In the genomic region with DNA sequence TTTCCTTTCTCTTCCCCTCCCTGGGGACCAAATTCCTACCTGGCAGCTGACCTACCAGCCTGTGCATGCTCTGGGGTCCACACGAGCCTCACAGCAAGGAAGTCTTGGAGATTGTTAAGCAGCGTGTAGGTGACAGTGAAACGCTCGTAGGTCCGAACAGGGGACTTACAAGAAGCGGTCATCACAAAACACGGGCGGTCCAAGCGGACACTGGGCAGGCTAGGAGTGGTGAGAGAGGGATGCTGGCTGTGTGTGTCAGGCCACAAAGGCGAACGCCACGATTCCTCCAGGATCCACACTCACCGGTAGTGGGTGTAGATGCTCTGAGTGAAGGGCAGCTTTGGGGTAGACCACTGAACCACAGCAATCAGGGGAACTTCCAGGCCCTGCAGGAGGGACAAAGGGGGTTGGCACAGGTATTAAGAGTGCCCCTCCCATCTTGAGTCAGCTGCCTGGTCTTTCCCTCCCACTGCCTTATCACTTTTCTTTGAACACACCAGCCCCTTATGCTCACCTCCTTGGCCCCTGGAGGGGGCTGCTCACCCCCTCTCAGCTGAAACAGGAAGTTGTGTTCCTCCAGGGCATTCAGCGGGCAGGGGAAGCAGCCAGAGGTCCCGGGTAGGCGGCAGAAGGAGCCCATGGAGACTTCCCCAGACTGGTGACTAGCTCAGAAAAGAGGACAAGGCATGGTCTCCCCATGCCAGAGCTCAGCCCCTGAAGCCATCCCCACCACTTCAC, we compare ENCODE assay signal across 9 cellular contexts. TPM values are rescaled to one million over a fixed set of nuclear protein-coding genes. Genes with fewer than 3 reads are reported as not detected.
DNase-seq lines count a peak whose midpoint lies in the region; ATAC-seq and TF ChIP-seq lines count a peak whose summit lies in the region.
"Had no signal": no experiment of that assay in that cellular context is flagged by ENCODE, and none has a peak within 500 bp of the region (broad histone marks: within the 10 kb centered on the region; RNA-seq: fewer than 3 reads in every experiment).

No MANE protein-coding gene starts in this region.

- TF ChIP-seq CTCF in MCF 10A (IDR thresholded peaks at IDR 0.05; ENCODE audit: unreplicated experiment) (no peak), nephron (IDR thresholded peaks at IDR 0.05; ENCODE audit: unreplicated experiment in 3 of 3) (no peak)

- DNase-seq in ELF-1 (ENCODE audit: low read depth, low spot score), result peak; percentile 50
- DNase-seq in NAMALWA (ENCODE audit: low spot score), result peak; percentile 66
- no peak for DNase-seq in MCF 10A (ENCODE audit: unreplicated experiment)
- DNase-seq in pons (ENCODE audit: low spot score), result no peak
- no peak for DNase-seq in kidney glomerular epithelial cell (lab: John Stamatoyannopoulos, UW)
- DNase-seq: effector CD4-positive, alpha-beta T cell had no signal

- H3K36me3 Mint-ChIP-seq in MCF 10A (ENCODE audit: insufficient read depth, unreplicated experiment), result peaks cover 37% of the 10 kb centered on the region
- peaks cover 20% of the 10 kb centered on the region for H3K36me3 Mint-ChIP-seq in nephron (ENCODE audit: low read depth)

- H3K27ac Mint-ChIP-seq in MCF 10A (ENCODE audit: low read depth, unreplicated experiment) (peak overlapping the region; percentile 46), nephron (peak overlapping the region; percentile 5 to 81 (median 17))

- ATAC-seq in HG02798 (IDR thresholded peaks at IDR 0.05; ENCODE audit: poor library complexity, unreplicated experiment) (no peak), HG03469 (IDR thresholded peaks at IDR 0.05; ENCODE audit: unreplicated experiment) (no peak)

- intact Hi-C loops in MCF 10A (cut with micrococcal nuclease), result no loop called here

- peaks cover 19% of the 10 kb centered on the region for H3K4me1 Mint-ChIP-seq in MCF 10A (ENCODE audit: insufficient read depth, unreplicated experiment)
- H3K4me1 Mint-ChIP-seq in nephron, result peaks cover 15% of the 10 kb centered on the region

- no peaks in the 10 kb centered on the region for H3K9me3 Mint-ChIP-seq in MCF 10A (ENCODE audit: unreplicated experiment)
- no peaks in the 10 kb centered on the region for H3K9me3 Mint-ChIP-seq in nephron

- POLR2A ChIA-PET in MCF 10A (lab: Yijun Ruan, JAX), result interaction anchor here (1.3 to 5.5 kb wide), 4 partner anchors 8 to 55 kb away, joined by 4 to 58 read pairs (median 7); a partner anchor contains a TSS

- H3K27me3 Mint-ChIP-seq in MCF 10A (ENCODE audit: insufficient read depth, unreplicated experiment) (no peaks in the 10 kb centered on the region), nephron (ENCODE audit: low read depth) (no peaks in the 10 kb centered on the region)

- H3K4me3 Mint-ChIP-seq in MCF 10A (ENCODE audit: unreplicated experiment) (peak overlapping the region; percentile 77), nephron (peak overlapping the region; percentile 81 to 89 (median 89))

- CTCF ChIA-PET in MCF 10A (lab: Yijun Ruan, JAX), result interaction anchor here (0.6 to 1.0 kb wide), 2 partner anchors 24 to 67 kb away, joined by 3 read pairs; no protein-coding TSS in a partner anchor

- no TSS peak for BruUV-seq in MCF 10A (replicated peaks; lab: Mats Ljungman, UMichigan)

RNA-seq across cellular contexts. Expression of a gene that starts 2.0 kb away (rescaled TPM):
- 18.0 and 21.7 TPM in 2 replicates for total RNA-seq in MCF 10A (2022)

RNA-seq across cellular contexts. Expression of a gene that starts 7.8 kb away (rescaled TPM):
- 76.6 and 87.3 TPM in 2 replicates for total RNA-seq in MCF 10A (2022)

RNA-seq across cellular contexts. Expression of a gene that starts 11.9 kb away (rescaled TPM):
- total RNA-seq in MCF 10A (2022), result 0.17 and 0.26 TPM in 2 replicates

RNA-seq across cellular contexts. Expression of a gene that starts 20.7 kb away (rescaled TPM):
- total RNA-seq in MCF 10A (2022), result 0.65 and 1.0 TPM in 2 replicates

RNA-seq across cellular contexts. Expression of a gene that starts 21.2 kb away (rescaled TPM):
- 1.1 and 1.5 TPM in 2 replicates for total RNA-seq in MCF 10A (2022)

Comparison
In these comparisons a context has a peak if more than half of its experiments do, and no peak if none do; other contexts are left out.
1. DNase-seq: peak in ELF-1 (single experiment) and NAMALWA (single experiment); none in MCF 10A (single experiment), pons (single experiment) and kidney glomerular epithelial cell (single experiment).